In the genomic region with DNA sequence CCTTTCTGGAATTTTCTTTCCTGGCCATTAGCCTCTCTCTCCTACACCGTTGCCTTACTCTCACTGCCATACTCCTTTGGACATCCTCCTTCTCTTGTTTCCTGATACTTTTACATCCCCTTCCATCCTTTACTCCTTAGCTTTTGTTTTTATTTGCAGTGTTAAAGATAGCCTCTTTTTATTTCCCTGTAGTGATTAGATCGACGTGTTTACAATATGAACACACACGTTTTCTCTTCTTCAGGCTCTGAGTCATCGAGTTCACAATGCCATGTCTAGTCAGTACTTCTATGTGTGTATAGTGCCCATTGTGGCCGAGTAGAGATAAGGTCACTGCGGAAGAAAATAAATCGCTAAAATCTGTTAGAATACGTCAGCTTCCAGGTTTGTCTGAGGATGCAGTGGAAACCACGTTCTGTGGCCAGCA, we compare ENCODE assay signal across 9 cellular contexts.
DNase-seq lines count a peak whose midpoint lies in the region; ATAC-seq and TF ChIP-seq lines count a peak whose summit lies in the region.
"Had no signal": no experiment of that assay in that cellular context is flagged by ENCODE, and none has a peak within 500 bp of the region (broad histone marks: within the 10 kb centered on the region; RNA-seq: fewer than 3 reads in every experiment).

No MANE protein-coding gene starts in this region.

- no peak for ATAC-seq in HG03442 (IDR thresholded peaks at IDR 0.05; ENCODE audit: unreplicated experiment)

- peak overlapping the region; percentile 17; the same call in 1 of the 2 replicates for H3K27ac ChIP-seq in PC-9

- POLR2A ChIA-PET in PC-9 (lab: Charles Lee; ENCODE audit: unreplicated experiment) = interaction anchor here (0.6 to 1.2 kb wide), 2 partner anchors 92 to 1268 kb away, joined by 3 to 5 read pairs; no protein-coding TSS in a partner anchor

- DNase-seq in EH (ENCODE audit: low read depth) = peak; percentile 86
- peak; percentile 41 to 87 for DNase-seq in PC-9
- peak; percentile 77 for DNase-seq in fibroblast of gingiva (ENCODE audit: low read depth)
- DNase-seq in retinal pigment epithelial cell (ENCODE audit: low read depth) = no peak
- DNase-seq in cortex of kidney (lab: John Stamatoyannopoulos, UW) = no peak
- DNase-seq in erythroblast (lab: John Stamatoyannopoulos, UW) = no peak
- no peak for DNase-seq in NCI-H1417 (lab: John Stamatoyannopoulos, UW)

- 0 out of 2 replicates have a peak, but pooled peaks have one; percentile 38 for TF ChIP-seq CTCF in PC-9 (conservative IDR thresholded peaks at IDR 0.05)
- peak; percentile 18 for TF ChIP-seq CTCF in retinal pigment epithelial cell (conservative IDR thresholded peaks at IDR 0.05; ENCODE audit: low read depth, low read length)

- no peak for TF ChIP-seq POLR2A in erythroblast (IDR thresholded peaks at IDR 0.05; ENCODE audit: low read length)

- H3K4me3 ChIP-seq in PC-9 (no peak overlapping the region), retinal pigment epithelial cell (ENCODE audit: low read length) (no peak overlapping the region)
- H3K4me3 ChIP-seq: skin epidermis had no signal

- BruUV-seq in PC-9 (replicated peaks; lab: Mats Ljungman, UMichigan) = no TSS peak

- no peak overlapping the region for H2AFZ ChIP-seq in PC-9

- peaks cover 9% of the 10 kb centered on the region for H3K4me1 ChIP-seq in PC-9 (replicated peaks; ENCODE audit: insufficient read depth)

- 0 out of 2 replicates have a peak, but pooled peaks cover 3% of the 10 kb centered on the region for H3K79me2 ChIP-seq in PC-9 (ENCODE audit: low read depth)

- no peaks in the 10 kb centered on the region for H3K9me2 ChIP-seq in PC-9 (ENCODE audit: insufficient read depth)

- 0 out of 2 replicates have a peak, but pooled peaks cover 3% of the 10 kb centered on the region for H3K9me3 ChIP-seq in PC-9 (ENCODE audit: insufficient read depth, low read depth)

- CTCF ChIA-PET in PC-9 (lab: Charles Lee) = interaction anchor here (0.7 kb wide), 1 partner anchor 783 kb away, joined by 3 read pairs; no protein-coding TSS in a partner anchor

- intact Hi-C loops in PC-9 (cut with micrococcal nuclease; ENCODE audit: unreplicated experiment) = loop anchor here (1.0 to 10.0 kb wide), 7 partner anchors 92 to 620 kb away; no protein-coding TSS in a partner anchor

- H3K27me3 ChIP-seq in PC-9 (ENCODE audit: insufficient read depth, low read depth) = no peaks in the 10 kb centered on the region

- H3K4me2 ChIP-seq in PC-9 = peak overlapping the region; percentile 7

- H3F3A ChIP-seq in PC-9 (ENCODE audit: insufficient read depth, low read depth) = peaks cover 8% of the 10 kb centered on the region; the same call in 1 of the 2 replicates

- no peaks in the 10 kb centered on the region for H3K36me3 ChIP-seq in PC-9 (ENCODE audit: low read depth)

- no peaks in the 10 kb centered on the region for H4K20me1 ChIP-seq in PC-9 (ENCODE audit: insufficient read depth)

Comparison
In these comparisons a context has a peak if more than half of its experiments do, and no peak if none do; other contexts are left out.
1. DNase-seq: peak in EH (single experiment), PC-9 (2 of 2) and fibroblast of gingiva (single experiment); none in retinal pigment epithelial cell (single experiment), cortex of kidney (single experiment), erythroblast (0 of 2) and NCI-H1417 (0 of 3).